ENCODE assay signal across 8 cellular contexts in the genomic region with DNA sequence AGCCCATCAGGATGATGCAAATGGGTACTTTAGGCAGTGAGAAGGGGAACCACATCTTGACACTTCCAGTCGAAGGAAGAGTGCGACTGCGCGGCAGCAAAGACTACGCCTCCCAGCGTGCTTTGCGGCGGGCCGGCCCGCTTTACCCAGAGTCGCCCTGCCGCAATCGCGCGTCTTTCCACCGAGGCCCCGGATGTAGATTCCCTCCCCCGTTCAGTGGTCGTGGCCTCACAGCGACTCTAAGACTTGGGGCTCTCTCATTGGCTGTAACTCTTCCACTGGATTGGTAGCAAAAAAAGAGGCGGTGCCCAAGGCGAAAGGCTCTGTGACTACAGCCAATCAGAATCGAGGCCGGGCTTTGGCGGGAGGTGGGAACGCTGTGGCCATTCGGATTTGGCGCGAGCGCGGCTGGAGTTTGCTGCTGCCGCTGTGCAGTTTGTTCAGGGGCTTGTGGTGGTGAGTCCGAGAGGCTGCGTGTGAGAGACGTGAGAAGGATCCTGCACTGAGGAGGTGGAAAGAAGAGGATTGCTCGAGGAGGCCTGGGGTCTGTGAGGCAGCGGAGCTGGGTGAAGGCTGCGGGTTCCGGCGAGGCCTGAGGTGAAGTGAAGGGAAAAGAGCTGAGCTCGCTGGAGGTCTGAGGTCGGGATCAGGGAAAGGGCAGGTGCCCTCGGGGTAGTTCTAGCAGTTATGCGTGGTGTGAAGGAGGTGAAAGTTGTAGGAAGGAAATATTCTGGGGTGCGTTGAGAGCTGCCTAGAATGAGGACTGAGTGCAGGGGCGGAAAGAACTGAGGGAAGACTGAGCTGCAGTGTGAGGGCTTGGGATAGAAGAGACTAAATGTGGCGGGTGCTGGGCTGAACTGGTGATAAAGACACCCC. TPM values are rescaled to one million over a fixed set of nuclear protein-coding genes. Genes with fewer than 3 reads are reported as not detected.
DNase-seq lines count a peak whose midpoint lies in the region; ATAC-seq and TF ChIP-seq lines count a peak whose summit lies in the region.

A gene with protein sequence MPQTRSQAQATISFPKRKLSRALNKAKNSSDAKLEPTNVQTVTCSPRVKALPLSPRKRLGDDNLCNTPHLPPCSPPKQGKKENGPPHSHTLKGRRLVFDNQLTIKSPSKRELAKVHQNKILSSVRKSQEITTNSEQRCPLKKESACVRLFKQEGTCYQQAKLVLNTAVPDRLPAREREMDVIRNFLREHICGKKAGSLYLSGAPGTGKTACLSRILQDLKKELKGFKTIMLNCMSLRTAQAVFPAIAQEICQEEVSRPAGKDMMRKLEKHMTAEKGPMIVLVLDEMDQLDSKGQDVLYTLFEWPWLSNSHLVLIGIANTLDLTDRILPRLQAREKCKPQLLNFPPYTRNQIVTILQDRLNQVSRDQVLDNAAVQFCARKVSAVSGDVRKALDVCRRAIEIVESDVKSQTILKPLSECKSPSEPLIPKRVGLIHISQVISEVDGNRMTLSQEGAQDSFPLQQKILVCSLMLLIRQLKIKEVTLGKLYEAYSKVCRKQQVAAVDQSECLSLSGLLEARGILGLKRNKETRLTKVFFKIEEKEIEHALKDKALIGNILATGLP (plus strand): TSS at position 386 of the 876 bp plus-strand sequence. CDS start 1,542 bp downstream, outside the sequence.

- no peak for TF ChIP-seq CTCF in CD8-positive, alpha-beta T cell (IDR thresholded peaks at IDR 0.05)

- ATAC-seq in CD8-positive, alpha-beta T cell = peak; percentile 91
- peak; percentile 87 for ATAC-seq in GM19467 (IDR thresholded peaks at IDR 0.05; ENCODE audit: unreplicated experiment)

- H3K27me3 Mint-ChIP-seq in CD8-positive, alpha-beta T cell (ENCODE audit: low read depth) = no peaks in the 10 kb centered on the region

- no peaks in the 10 kb centered on the region for H3K9me3 Mint-ChIP-seq in CD8-positive, alpha-beta T cell

- H3K4me1 ChIP-seq in CD8-positive, alpha-beta T cell (ENCODE audit: insufficient read depth, low read length) = peaks cover 5% of the 10 kb centered on the region
- H3K4me1 ChIP-seq in effector memory CD4-positive, alpha-beta T cell (ENCODE audit: control insufficient read depth, insufficient read depth, low read length, poor library complexity, severe bottlenecking) = peaks cover 9% of the 10 kb centered on the region

- H3K4me1 Mint-ChIP-seq in CD8-positive, alpha-beta T cell (ENCODE audit: low read depth) = peaks cover 22% of the 10 kb centered on the region

- CTCF ChIA-PET in CD8-positive, alpha-beta T cell (lab: Charles Lee) = interaction anchor here (1.2 kb wide), 1 partner anchor 15 kb away, joined by 5 read pairs; no protein-coding TSS in a partner anchor

- peak within 1 kb of the TSS; percentile 97 for H3K4me3 Mint-ChIP-seq in CD8-positive, alpha-beta T cell

- no peaks in the 10 kb centered on the region for H3K27me3 ChIP-seq in CD8-positive, alpha-beta T cell (ENCODE audit: insufficient read depth, low read length)
- no peaks in the 10 kb centered on the region for H3K27me3 ChIP-seq in effector memory CD4-positive, alpha-beta T cell (replicated peaks; ENCODE audit: control insufficient read depth, insufficient read depth, low read length, poor library complexity, severe bottlenecking)

- intact Hi-C loops in CD8-positive, alpha-beta T cell (cut with DNase I, micrococcal nuclease) = loop anchor here (1.0 to 5.0 kb wide), 10 partner anchors 68 to 1390 kb away; a partner anchor contains a TSS

- POLR2A ChIA-PET in CD8-positive, alpha-beta T cell (lab: Charles Lee) = no interaction called here

- H3K27ac Mint-ChIP-seq in CD8-positive, alpha-beta T cell = peak within 1 kb of the TSS; percentile 89

- peak within 1 kb of the TSS; percentile 36 for H3K27ac ChIP-seq in CD8-positive, alpha-beta T cell (ENCODE audit: low read depth, low read length)
- H3K27ac ChIP-seq in effector memory CD4-positive, alpha-beta T cell (ENCODE audit: insufficient read depth, low read length, poor library complexity, severe bottlenecking) = peak within 1 kb of the TSS; percentile 49

- no peaks in the 10 kb centered on the region for H3K9me3 ChIP-seq in CD8-positive, alpha-beta T cell (ENCODE audit: low read length)
- no peaks in the 10 kb centered on the region for H3K9me3 ChIP-seq in effector memory CD4-positive, alpha-beta T cell (ENCODE audit: control insufficient read depth, low read length)

- peak; percentile 97 to 99 (median 98) for DNase-seq in CD8-positive, alpha-beta T cell
- peak; percentile 86 for DNase-seq in HS-27A (ENCODE audit: low read depth)
- DNase-seq in NK-92 (lab: John Stamatoyannopoulos, UW; ENCODE audit: unreplicated experiment) = peak; percentile 97
- peak; percentile 94 to 97 for DNase-seq in activated CD8-positive, alpha-beta memory T cell treated with anti-CD3 and anti-CD28 coated beads for 1 hour (ENCODE audit: extremely low read depth in 1 of 2, low read depth in 1 of 2)
- DNase-seq in effector memory CD4-positive, alpha-beta T cell = peak; percentile 97 to 98 (median 98)
- peak; percentile 100 for DNase-seq in medulla oblongata (ENCODE audit: extremely low spot score)
- DNase-seq in stimulated activated CD8-positive, alpha-beta memory T cell treated with anti-CD3 and anti-CD28 coated beads, Interleukin-12 subunit alpha, Interleukin-12 subunit beta, amount 100 ng/mL, for 1 hour (ENCODE audit: low read depth) = peak; percentile 98

- H3K4me3 ChIP-seq in CD8-positive, alpha-beta T cell (ENCODE audit: low read depth, low read length) = peak within 1 kb of the TSS; percentile 84
- peak within 1 kb of the TSS; percentile 90 for H3K4me3 ChIP-seq in effector memory CD4-positive, alpha-beta T cell (ENCODE audit: insufficient read depth, low read depth, low read length, poor library complexity, severe bottlenecking)

- no peaks in the 10 kb centered on the region for H3K36me3 ChIP-seq in CD8-positive, alpha-beta T cell (ENCODE audit: insufficient read depth, low read length)
- H3K36me3 ChIP-seq in effector memory CD4-positive, alpha-beta T cell (ENCODE audit: control insufficient read depth, insufficient read depth, low read length) = no peaks in the 10 kb centered on the region

- H3K36me3 Mint-ChIP-seq in CD8-positive, alpha-beta T cell = peaks cover 8% of the 10 kb centered on the region

RNA-seq across cellular contexts. Expression of the gene that starts here (rescaled TPM):
- total RNA-seq in CD8-positive, alpha-beta T cell = 1 to 10 TPM; 2.0 to 2.9 TPM

Comparison
In these comparisons a context has a peak if more than half of its experiments do, and no peak if none do; other contexts are left out.
1. Peak in every context shown above with its lines: DNase-seq, ATAC-seq, H3K4me3 ChIP-seq and H3K27ac ChIP-seq.